ENCODE assay signal across 8 cellular contexts in genomic region chr5:181243020-181243520, GRCh38. TPM values are rescaled to one million over a fixed set of nuclear protein-coding genes. Genes with fewer than 3 reads are reported as not detected.
DNase-seq lines count a peak whose midpoint lies in the region; ATAC-seq, FAIRE-seq and TF ChIP-seq lines count a peak whose summit lies in the region.

No MANE protein-coding gene starts in this region.

- WGBS in K562 (ENCODE audit: insufficient coverage, low coverage, missing lambda C conversion rate): 0% methylated on average over 21 of the region's 22 CpGs

- no peaks in the 10 kb centered on the region for H3K9me3 ChIP-seq in K562 (replicated peaks; ENCODE audit: control insufficient read depth, insufficient read depth, low read depth, low read length)

- H3K36me3 ChIP-seq in K562 (ENCODE audit: control insufficient read depth, insufficient read depth, low read length): peaks cover 56% of the 10 kb centered on the region

- peak overlapping the region; percentile 99 for H3K27ac Mint-ChIP-seq in activated naive CD4-positive, alpha-beta T cell treated with anti-CD3 and anti-CD28 coated beads, Interleukin-2, amount 50 U/mL, for 24 hours
- H3K27ac Mint-ChIP-seq in type B pancreatic cell: peak overlapping the region; percentile 98

- POLR2A ChIA-PET in K562 (lab: Yijun Ruan, JAX): interaction anchor here (0.7 to 17.5 kb wide), 5 partner anchors 9 to 58 kb away, joined by 3 to 185 read pairs (median 5); partner anchors contain the start of gene TRIM52

- in situ Hi-C loops in K562 (cut with MboI): no loop called here

- H3K4me2 ChIP-seq in K562 (ENCODE audit: insufficient read depth, low read length): peak overlapping the region; percentile 93

- H3K27me3 Mint-ChIP-seq in activated naive CD4-positive, alpha-beta T cell treated with anti-CD3 and anti-CD28 coated beads, Interleukin-2, amount 50 U/mL, for 24 hours: no peaks in the 10 kb centered on the region
- no peaks in the 10 kb centered on the region for H3K27me3 Mint-ChIP-seq in type B pancreatic cell

- peak overlapping the region; percentile 99 for H3K27ac ChIP-seq in K562 (ENCODE audit: extremely low read depth, low read depth, low read length)

- H2AFZ ChIP-seq in K562 (ENCODE audit: low read depth, low read length): no peak overlapping the region

- peak overlapping the region; percentile 94 for H3K4me3 ChIP-seq in K562

- TF ChIP-seq EP300 in K562 (IDR thresholded peaks at IDR 0.05; ENCODE audit: low read length): no peak

- H3K4me1 ChIP-seq in K562 (replicated peaks in 1 of 2; ENCODE audit: control insufficient read depth in 2 of 2, insufficient read depth in 2 of 2, low read length in 2 of 2): peaks cover 31 to 51% of the 10 kb centered on the region in 2 experiments; a peak in 4 of 5 replicates

- H3K4me3 Mint-ChIP-seq in activated naive CD4-positive, alpha-beta T cell treated with anti-CD3 and anti-CD28 coated beads, Interleukin-2, amount 50 U/mL, for 24 hours: peak overlapping the region; percentile 96
- peak overlapping the region; percentile 97 for H3K4me3 Mint-ChIP-seq in type B pancreatic cell

- no peaks in the 10 kb centered on the region for H3K9me3 Mint-ChIP-seq in activated naive CD4-positive, alpha-beta T cell treated with anti-CD3 and anti-CD28 coated beads, Interleukin-2, amount 50 U/mL, for 24 hours
- H3K9me3 Mint-ChIP-seq in type B pancreatic cell: no peaks in the 10 kb centered on the region

- peaks cover 45% of the 10 kb centered on the region for H4K20me1 ChIP-seq in K562 (replicated peaks; ENCODE audit: control insufficient read depth, insufficient read depth, low read length)

- peaks cover 8% of the 10 kb centered on the region for H3K9me1 ChIP-seq in K562 (ENCODE audit: control insufficient read depth, insufficient read depth, low read length)

- no peak for DNase-seq in activated naive CD4-positive, alpha-beta T cell (lab: John Stamatoyannopoulos, UW)
- DNase-seq in K562 (ENCODE audit: extremely low read depth in 1 of 4, low spot score in 3 of 4) (peak in 2 of 4 experiments; percentile 30 to 34), lung microvascular endothelial cell (ENCODE audit: low read depth in 2 of 2) (peak; percentile 47 to 54), type B pancreatic cell (ENCODE audit: extremely low spot score, unreplicated experiment) (no peak)

- peaks cover 35% of the 10 kb centered on the region for H3K36me3 Mint-ChIP-seq in activated naive CD4-positive, alpha-beta T cell treated with anti-CD3 and anti-CD28 coated beads, Interleukin-2, amount 50 U/mL, for 24 hours
- H3K36me3 Mint-ChIP-seq in type B pancreatic cell: peaks cover 33% of the 10 kb centered on the region

- TF ChIP-seq RAD21 in K562 (CRISPR knock-in tag; conservative IDR thresholded peaks at IDR 0.05 in 1 of 2, IDR thresholded peaks at IDR 0.05 in 1 of 2): no peak

- ATAC-seq in K562 (no peak), GM19397 (IDR thresholded peaks at IDR 0.05; ENCODE audit: unreplicated experiment) (no peak), GM21576 (IDR thresholded peaks at IDR 0.05; ENCODE audit: unreplicated experiment) (no peak)
- no peak for ATAC-seq in activated CD4-positive, CD25-positive, alpha-beta regulatory T cell treated with anti-CD3 and anti-CD28 coated beads, Interleukin-2, amount 50 U/mL, for 24 hours

- peaks cover 63% of the 10 kb centered on the region for H3K4me1 Mint-ChIP-seq in activated naive CD4-positive, alpha-beta T cell treated with anti-CD3 and anti-CD28 coated beads, Interleukin-2, amount 50 U/mL, for 24 hours
- peaks cover 17% of the 10 kb centered on the region for H3K4me1 Mint-ChIP-seq in type B pancreatic cell (ENCODE audit: unreplicated experiment)

- TF ChIP-seq CTCF in K562 (IDR thresholded peaks at IDR 0.05 in 2 of 3, conservative IDR thresholded peaks at IDR 0.05 in 1 of 3; ENCODE audit: insufficient read depth in 2 of 3, low read depth in 1 of 3, low read length in 3 of 3): no peak
- TF ChIP-seq CTCF in type B pancreatic cell (conservative IDR thresholded peaks at IDR 0.05): no peak

- H3K79me2 ChIP-seq in K562 (ENCODE audit: control insufficient read depth, insufficient read depth, low read length): peaks cover 93% of the 10 kb centered on the region

- FAIRE-seq in K562 (lab: Jason Lieb, UNC): no peak

- BruUV-seq in K562 (replicated peaks; lab: Mats Ljungman, UMichigan): no TSS peak

- intact Hi-C loops in K562 (cut with micrococcal nuclease): no loop called here

- no peaks in the 10 kb centered on the region for H3K27me3 ChIP-seq in K562 (ENCODE audit: control insufficient read depth in 2 of 2, insufficient read depth in 2 of 2, low read length in 2 of 2)

- CTCF ChIA-PET in K562 (lab: Yijun Ruan, JAX; ENCODE audit: low intra/inter-chr PET ratio): no interaction called here

- H3K9ac ChIP-seq in K562 (ENCODE audit: insufficient read depth in 1 of 2, low read depth in 2 of 2, low read length in 2 of 2): peak overlapping the region; percentile 99 to 100

- no peak for TF ChIP-seq POLR2A in K562 (conservative IDR thresholded peaks at IDR 0.05)

RNA-seq across cellular contexts. Expression of gene RACK1, which starts 0.6 kb away (rescaled TPM):
- 854 and 1,455 TPM in 2 replicates for total RNA-seq in K562 (2011; cell fraction: chromatin; rRNA removed; ENCODE audit: low replicate concordance)
- total RNA-seq in K562 (2011; cell fraction: nucleolus; rRNA removed): 1,835 and 1,893 TPM in 2 replicates
- total RNA-seq in K562 (2011; cell fraction: nucleoplasm; rRNA removed): 1,718 and 2,743 TPM in 2 replicates
- total RNA-seq in K562 (2014; rRNA removed): 4,051 and 4,420 TPM in 2 replicates
- 2,268 and 2,618 TPM in 2 replicates for total RNA-seq in K562 (2014; rRNA removed; fragmentation: Illumina TruSeq; extraction: Trizol)
- total RNA-seq in K562 (2015; rRNA removed; fragmentation: Illumina TruSeq; extraction: Trizol): 3,776 and 3,843 TPM in 2 replicates
- 2,303 and 2,318 TPM in 2 replicates for total RNA-seq in K562 (2021)
- 3,764 and 5,908 TPM in 2 replicates for polyA plus RNA-seq in K562 (2011; rRNA removed)
- 7,594 and 7,810 TPM in 2 replicates for polyA plus RNA-seq in K562 (2011; cell fraction: cytosol; rRNA removed)
- 2,830 and 3,465 TPM in 2 replicates for polyA plus RNA-seq in K562 (2011; cell fraction: nucleus; rRNA removed)
- polyA plus RNA-seq in K562 (2012): 3,329 and 5,405 TPM in 2 replicates
- 3,833 and 4,270 TPM in 2 replicates for polyA plus RNA-seq in K562 (2014; fragmentation: Illumina TruSeq; extraction: Trizol)
- 1,000 to 10,000 TPM; 3,894 to 5,311 TPM for polyA plus RNA-seq in K562 (2014; fragmentation: Nextera tagmentation; extraction: Ambion mirVana)
- polyA plus RNA-seq in K562 (2014; rRNA removed): 3,427 and 3,846 TPM in 2 replicates
- polyA minus RNA-seq in K562 (2011; rRNA and poly(A)+ RNA removed): 4,917 and 6,085 TPM in 2 replicates
- polyA minus RNA-seq in K562 (2011; cell fraction: cytosol; rRNA and poly(A)+ RNA removed): 3,397 and 3,535 TPM in 2 replicates
- 973 and 1,854 TPM in 2 replicates for polyA minus RNA-seq in K562 (2011; cell fraction: nucleus; rRNA and poly(A)+ RNA removed)
- 4,616 and 5,265 TPM in 2 replicates for total RNA-seq in lung microvascular endothelial cell
- total RNA-seq in type B pancreatic cell (ENCODE audit: low replicate concordance): 1,864 and 2,055 TPM in 2 replicates

RNA-seq across cellular contexts. Expression of gene TRIM52, which starts 17.9 kb away (rescaled TPM):
- total RNA-seq in K562 (2011; cell fraction: chromatin; rRNA removed; ENCODE audit: low replicate concordance): 34.8 and 81.1 TPM in 2 replicates
- 29.7 and 40.4 TPM in 2 replicates for total RNA-seq in K562 (2011; cell fraction: nucleolus; rRNA removed)
- 48.1 and 60.9 TPM in 2 replicates for total RNA-seq in K562 (2011; cell fraction: nucleoplasm; rRNA removed)
- total RNA-seq in K562 (2014; rRNA removed): 6.1 and 6.5 TPM in 2 replicates
- total RNA-seq in K562 (2014; rRNA removed; fragmentation: Illumina TruSeq; extraction: Trizol): 13.5 and 13.9 TPM in 2 replicates
- 10.5 and 12.8 TPM in 2 replicates for total RNA-seq in K562 (2015; rRNA removed; fragmentation: Illumina TruSeq; extraction: Trizol)
- 13.5 and 14.2 TPM in 2 replicates for total RNA-seq in K562 (2021)
- 21.9 and 24.1 TPM in 2 replicates for polyA plus RNA-seq in K562 (2011; rRNA removed)
- 5.6 and 11.8 TPM in 2 replicates for polyA plus RNA-seq in K562 (2011; cell fraction: cytosol; rRNA removed)
- polyA plus RNA-seq in K562 (2011; cell fraction: nucleus; rRNA removed): 30.2 and 31.5 TPM in 2 replicates
- polyA plus RNA-seq in K562 (2012): 12.9 and 20.0 TPM in 2 replicates
- 15.8 and 17.2 TPM in 2 replicates for polyA plus RNA-seq in K562 (2014; fragmentation: Illumina TruSeq; extraction: Trizol)
- polyA plus RNA-seq in K562 (2014; fragmentation: Nextera tagmentation; extraction: Ambion mirVana): 1 to 10 TPM; 3.3 to 3.7 TPM
- 18.0 and 20.0 TPM in 2 replicates for polyA plus RNA-seq in K562 (2014; rRNA removed)
- polyA minus RNA-seq in K562 (2011; rRNA and poly(A)+ RNA removed): 17.6 and 20.0 TPM in 2 replicates
- 6.1 and 6.8 TPM in 2 replicates for polyA minus RNA-seq in K562 (2011; cell fraction: cytosol; rRNA and poly(A)+ RNA removed)
- 11.4 and 21.9 TPM in 2 replicates for polyA minus RNA-seq in K562 (2011; cell fraction: nucleus; rRNA and poly(A)+ RNA removed)
- total RNA-seq in lung microvascular endothelial cell: 2.8 and 7.3 TPM in 2 replicates
- 10.1 and 14.1 TPM in 2 replicates for total RNA-seq in type B pancreatic cell (ENCODE audit: low replicate concordance)

RNA-seq across cellular contexts. Expression of gene TRIM41, which starts 20.0 kb away (rescaled TPM):
- 93.5 and 120 TPM in 2 replicates for total RNA-seq in K562 (2011; cell fraction: chromatin; rRNA removed; ENCODE audit: low replicate concordance)
- 59.6 and 64.0 TPM in 2 replicates for total RNA-seq in K562 (2011; cell fraction: nucleolus; rRNA removed)
- total RNA-seq in K562 (2011; cell fraction: nucleoplasm; rRNA removed): 84.3 and 102 TPM in 2 replicates
- 29.5 and 31.6 TPM in 2 replicates for total RNA-seq in K562 (2014; rRNA removed)
- 11.4 and 14.2 TPM in 2 replicates for total RNA-seq in K562 (2014; rRNA removed; fragmentation: Illumina TruSeq; extraction: Trizol)
- 21.7 and 25.6 TPM in 2 replicates for total RNA-seq in K562 (2015; rRNA removed; fragmentation: Illumina TruSeq; extraction: Trizol)
- total RNA-seq in K562 (2021): 37.7 and 47.6 TPM in 2 replicates
- 15.6 and 19.3 TPM in 2 replicates for polyA plus RNA-seq in K562 (2011; rRNA removed)
- polyA plus RNA-seq in K562 (2011; cell fraction: cytosol; rRNA removed): 15.7 and 25.0 TPM in 2 replicates
- polyA plus RNA-seq in K562 (2011; cell fraction: nucleus; rRNA removed): 121 and 125 TPM in 2 replicates
- polyA plus RNA-seq in K562 (2012): 32.5 and 45.1 TPM in 2 replicates
- polyA plus RNA-seq in K562 (2014; fragmentation: Illumina TruSeq; extraction: Trizol): 20.9 and 29.8 TPM in 2 replicates
- 1 to 10 TPM; 1.8 to 2.1 TPM for polyA plus RNA-seq in K562 (2014; fragmentation: Nextera tagmentation; extraction: Ambion mirVana)
- 34.8 and 39.3 TPM in 2 replicates for polyA plus RNA-seq in K562 (2014; rRNA removed)
- 14.0 and 16.6 TPM in 2 replicates for polyA minus RNA-seq in K562 (2011; rRNA and poly(A)+ RNA removed)
- 7.3 and 9.5 TPM in 2 replicates for polyA minus RNA-seq in K562 (2011; cell fraction: cytosol; rRNA and poly(A)+ RNA removed)
- 19.9 and 22.7 TPM in 2 replicates for polyA minus RNA-seq in K562 (2011; cell fraction: nucleus; rRNA and poly(A)+ RNA removed)
- total RNA-seq in lung microvascular endothelial cell: 6.1 and 10.3 TPM in 2 replicates
- 22.1 and 31.2 TPM in 2 replicates for total RNA-seq in type B pancreatic cell (ENCODE audit: low replicate concordance)

RNA-seq across cellular contexts. Expression of gene TRIM7, which starts 38.1 kb away (rescaled TPM):
- total RNA-seq in K562 (2011; cell fraction: chromatin; rRNA removed; ENCODE audit: low replicate concordance): 5.4 and 8.3 TPM in 2 replicates
- total RNA-seq in K562 (2011; cell fraction: nucleolus; rRNA removed): 6.2 and 7.5 TPM in 2 replicates
- total RNA-seq in K562 (2011; cell fraction: nucleoplasm; rRNA removed): 7.2 and 7.9 TPM in 2 replicates
- total RNA-seq in K562 (2014; rRNA removed) (12.9 and 13.8 TPM in 2 replicates), K562 (2014; rRNA removed; fragmentation: Illumina TruSeq; extraction: Trizol) (8.4 and 11.7 TPM in 2 replicates), K562 (2015; rRNA removed; fragmentation: Illumina TruSeq; extraction: Trizol) (8.9 and 9.0 TPM in 2 replicates), K562 (2021) (10.3 and 12.4 TPM in 2 replicates), lung microvascular endothelial cell (0.99 and 4.6 TPM in 2 replicates), type B pancreatic cell (ENCODE audit: low replicate concordance) (0.58 and 0.76 TPM in 2 replicates)
- polyA plus RNA-seq in K562 (2011; rRNA removed) (7.1 and 12.6 TPM in 2 replicates), K562 (2014; fragmentation: Illumina TruSeq; extraction: Trizol) (5.4 and 7.7 TPM in 2 replicates), K562 (2014; fragmentation: Nextera tagmentation; extraction: Ambion mirVana) (1 to 10 TPM; 2.6 to 3.2 TPM), K562 (2014; rRNA removed) (12.4 and 14.9 TPM in 2 replicates)
- polyA plus RNA-seq in K562 (2011; cell fraction: cytosol; rRNA removed): 4.5 and 12.8 TPM in 2 replicates
- 8.4 and 8.9 TPM in 2 replicates for polyA plus RNA-seq in K562 (2011; cell fraction: nucleus; rRNA removed)
- polyA plus RNA-seq in K562 (2012): 6.9 and 17.6 TPM in 2 replicates
- polyA minus RNA-seq in K562 (2011; rRNA and poly(A)+ RNA removed): 3.3 and 4.2 TPM in 2 replicates
- 3.4 and 4.1 TPM in 2 replicates for polyA minus RNA-seq in K562 (2011; cell fraction: cytosol; rRNA and poly(A)+ RNA removed)
- polyA minus RNA-seq in K562 (2011; cell fraction: nucleus; rRNA and poly(A)+ RNA removed): 2.6 and 3.3 TPM in 2 replicates

Comparison
In these comparisons a context has a peak if more than half of its experiments do, and no peak if none do; other contexts are left out.
1. DNase-seq: peak in lung microvascular endothelial cell (2 of 2); none in activated naive CD4-positive, alpha-beta T cell (0 of 4) and type B pancreatic cell (single experiment).